1 cellular context compared by ENCODE assay signal in genomic region chr6:33280539-33280938, GRCh38.
TF ChIP-seq lines count a peak whose summit lies in the region.

No MANE protein-coding gene starts in this region.

TF ChIP-seq in K562, 482 proteins besides CTCF, POLR2A, EP300 and RAD21:
- TF ChIP-seq ZC3H11A (IDR thresholded peaks at IDR 0.05; ENCODE audit: low read depth, low read length) = no peak
- TF ChIP-seq ZNF511 (CRISPR knock-in tag; IDR thresholded peaks at IDR 0.05) = 0 out of 2 replicates have a peak, but pooled peaks have one; percentile 30
- no peak for TF ChIP-seq CCAR2 (IDR thresholded peaks at IDR 0.05; ENCODE audit: low read depth, low read length)
- TF ChIP-seq TCFL5 (CRISPR knock-in tag; conservative IDR thresholded peaks at IDR 0.05) = no peak
- no peak for TF ChIP-seq SAFB2 (IDR thresholded peaks at IDR 0.05; ENCODE audit: borderline replicate concordance, low read depth, low read length, severe bottlenecking)
- no peak for TF ChIP-seq NR2C2 (CRISPR knock-in tag; IDR thresholded peaks at IDR 0.05)
- 0 out of 2 replicates have a peak, but pooled peaks have one; percentile 2 for TF ChIP-seq NR2C2 (tag; IDR thresholded peaks at IDR 0.05)
- TF ChIP-seq ZC3H4 (CRISPR knock-in tag; IDR thresholded peaks at IDR 0.05; ENCODE audit: borderline replicate concordance) = 0 out of 2 replicates have a peak, but pooled peaks have one; percentile 41
- TF ChIP-seq RBFOX2 (IDR thresholded peaks at IDR 0.05; ENCODE audit: low read depth, low read length) = peak; percentile 51
- no peak for TF ChIP-seq ELF1 (tag; IDR thresholded peaks at IDR 0.05)
- TF ChIP-seq ID3 (CRISPR knock-in tag; IDR thresholded peaks at IDR 0.05) = no peak
- no peak for TF ChIP-seq ID3 (tag; IDR thresholded peaks at IDR 0.05)
- TF ChIP-seq DIDO1 (tag; IDR thresholded peaks at IDR 0.05; ENCODE audit: low read depth) = no peak
- no peak for TF ChIP-seq RB1 (IDR thresholded peaks at IDR 0.05; ENCODE audit: low read depth)
- no peak for TF ChIP-seq ZBTB7A (IDR thresholded peaks at IDR 0.05; ENCODE audit: borderline replicate concordance, control insufficient read depth, low read depth, low read length)
- no peak for TF ChIP-seq NR4A1 (CRISPR knock-in tag; IDR thresholded peaks at IDR 0.05)
- TF ChIP-seq NR4A1 (tag; IDR thresholded peaks at IDR 0.05) = no peak
- no peak for TF ChIP-seq SETDB1 (IDR thresholded peaks at IDR 0.05; ENCODE audit: low read length)
- TF ChIP-seq POLR2G (IDR thresholded peaks at IDR 0.05; ENCODE audit: low read depth, low read length) = peak; percentile 55
TF ChIP-seq in K562: peak in this region for 5.
